9 cellular contexts compared by ENCODE assay signal in genomic region chr3:102673271-102674115, GRCh38.
A peak's percentile ranks its signal among the peaks of the same experiment; 100 is the strongest.
DNase-seq lines count a peak whose midpoint lies in the region; ATAC-seq, FAIRE-seq and TF ChIP-seq lines count a peak whose summit lies in the region.
"Had no signal": no experiment of that assay in that cellular context is flagged by ENCODE, and none has a peak within 500 bp of the region (broad histone marks: within the 10 kb centered on the region; RNA-seq: fewer than 3 reads in every experiment).

No MANE protein-coding gene starts in this region.

- no peaks in the 10 kb centered on the region for H3K23me2 ChIP-seq in H1 (ENCODE audit: low read depth, low read length)

- no peaks in the 10 kb centered on the region for H3K9me3 Mint-ChIP-seq in activated CD4-positive, alpha-beta memory T cell treated with anti-CD3 and anti-CD28 coated beads, Interleukin-2, amount 10 ng/mL, durations not matched to agents 7 days and 5 days
- no peaks in the 10 kb centered on the region for H3K9me3 Mint-ChIP-seq in mesothelial cell of epicardium
- H3K9me3 Mint-ChIP-seq: activated naive CD4-positive, alpha-beta T cell treated with anti-CD3 and anti-CD28 coated beads, Interleukin-2, amount 50 U/mL, for 72 hours had no signal

- ATAC-seq in GM19455 (IDR thresholded peaks at IDR 0.05; ENCODE audit: unreplicated experiment): peak; percentile 79

- no peak overlapping the region for H2BK20ac ChIP-seq in H1 (ENCODE audit: low read length)

- H3K4ac ChIP-seq in H1 (replicated peaks; ENCODE audit: insufficient read length, low read depth, low read length): no peak overlapping the region

- H3K4me3 Mint-ChIP-seq in activated CD4-positive, alpha-beta memory T cell treated with anti-CD3 and anti-CD28 coated beads, Interleukin-2, amount 10 ng/mL, durations not matched to agents 7 days and 5 days: no peak overlapping the region
- H3K4me3 Mint-ChIP-seq in mesothelial cell of epicardium: peak overlapping the region; percentile 66

- H3K36me3 ChIP-seq in H1 (ENCODE audit: control insufficient read depth in 2 of 4, insufficient read depth in 4 of 4, low read length in 3 of 4): no peaks in the 10 kb centered on the region

- no peaks in the 10 kb centered on the region for H3K4me1 Mint-ChIP-seq in activated CD4-positive, alpha-beta memory T cell treated with anti-CD3 and anti-CD28 coated beads, Interleukin-2, amount 10 ng/mL, durations not matched to agents 7 days and 5 days
- peaks cover 17% of the 10 kb centered on the region for H3K4me1 Mint-ChIP-seq in mesothelial cell of epicardium

- no peak overlapping the region for H3K23ac ChIP-seq in H1 (ENCODE audit: insufficient read length)

- TF ChIP-seq CTCF in H1 (IDR thresholded peaks at IDR 0.05; ENCODE audit: control extremely low read depth in 1 of 3, insufficient read depth in 1 of 3, low read depth in 1 of 3, low read length in 3 of 3): peak; percentile 69 to 76 (median 75)
- TF ChIP-seq CTCF in mesothelial cell of epicardium (IDR thresholded peaks at IDR 0.05; ENCODE audit: unreplicated experiment): peak; percentile 84

- no peaks in the 10 kb centered on the region for H3K9me3 ChIP-seq in H1 (ENCODE audit: insufficient read depth in 2 of 2, low read depth in 1 of 2, low read length in 1 of 2)

- no peak overlapping the region; a peak in 1 of 8 replicates for H3K4me3 ChIP-seq in H1 (ENCODE audit: extremely low read depth in 1 of 4, insufficient read depth in 2 of 4, low read depth in 3 of 4, low read length in 4 of 4)

- H3K27me3 Mint-ChIP-seq in activated CD4-positive, alpha-beta memory T cell treated with anti-CD3 and anti-CD28 coated beads, Interleukin-2, amount 10 ng/mL, durations not matched to agents 7 days and 5 days: no peaks in the 10 kb centered on the region
- peaks cover 10% of the 10 kb centered on the region for H3K27me3 Mint-ChIP-seq in mesothelial cell of epicardium (ENCODE audit: low read depth)

- H3K4me1 ChIP-seq in H1 (replicated peaks in 1 of 4; ENCODE audit: control insufficient read depth in 3 of 4, insufficient read depth in 4 of 4, low read length in 3 of 4): peaks cover 0 to 4% (median 2%) of the 10 kb centered on the region in 4 experiments; a peak in 4 of 7 replicates

- no peak overlapping the region; the same call in 1 of the 2 replicates for H2BK5ac ChIP-seq in H1 (ENCODE audit: low read depth, low read length)

- no peaks in the 10 kb centered on the region for H3K27me3 ChIP-seq in H1 (replicated peaks in 1 of 4; ENCODE audit: control insufficient read depth in 3 of 4, extremely low read depth in 1 of 4, insufficient read depth in 3 of 4, low read length in 3 of 4)

- TF ChIP-seq EP300 in H1 (IDR thresholded peaks at IDR 0.05; ENCODE audit: borderline replicate concordance in 1 of 2, low read depth in 2 of 2, low read length in 2 of 2): no peak

- no peak for TF ChIP-seq POLR2A in H1 (IDR thresholded peaks at IDR 0.05; ENCODE audit: control extremely low read depth in 1 of 2, low read depth in 2 of 2, low read length in 2 of 2)

- CTCF ChIA-PET in activated CD4-positive, alpha-beta memory T cell treated with anti-CD3 and anti-CD28 coated beads, Interleukin-2, amount 10 ng/mL, durations not matched to agents 7 days and 5 days (lab: Charles Lee): interaction anchor here (0.7 to 4.8 kb wide), 17 partner anchors 13 to 1583 kb away, joined by 3 to 20 read pairs (median 4); no protein-coding TSS in a partner anchor
- CTCF ChIA-PET in H1 (lab: Charles Lee; ENCODE audit: partially characterized antibody): interaction anchor here (0.6 to 5.8 kb wide), 37 partner anchors 9 to 853 kb away, joined by 3 to 78 read pairs (median 4); no protein-coding TSS in a partner anchor

- H2AK5ac ChIP-seq in H1 (ENCODE audit: low read depth, low read length): no peak overlapping the region

- H3K79me2 ChIP-seq in H1 (ENCODE audit: control insufficient read depth in 1 of 2, insufficient read depth in 2 of 2, low read length in 2 of 2): no peaks in the 10 kb centered on the region

- peak overlapping the region; percentile 60; the same call in 1 of the 2 replicates for H3K18ac ChIP-seq in H1 (ENCODE audit: extremely low read depth, low read length)

- H4K8ac ChIP-seq in H1 (ENCODE audit: extremely low read depth, insufficient read depth, low read length): no peak overlapping the region

- peak; percentile 94 for TF ChIP-seq RAD21 in H1 (IDR thresholded peaks at IDR 0.05 in 1 of 2, conservative IDR thresholded peaks at IDR 0.05 in 1 of 2; ENCODE audit: low read depth in 2 of 2, low read length in 2 of 2)

- peak overlapping the region; percentile 3 to 35; a peak in 2 of 4 replicates for H3K4me2 ChIP-seq in H1 (ENCODE audit: insufficient read depth in 1 of 2, low read depth in 2 of 2, low read length in 2 of 2)

- no peaks in the 10 kb centered on the region for H4K20me1 ChIP-seq in H1 (replicated peaks in 1 of 2; ENCODE audit: control insufficient read depth in 1 of 2, insufficient read depth in 2 of 2, low read length in 2 of 2)

- H3K36me3 Mint-ChIP-seq in activated CD4-positive, alpha-beta memory T cell treated with anti-CD3 and anti-CD28 coated beads, Interleukin-2, amount 10 ng/mL, durations not matched to agents 7 days and 5 days (ENCODE audit: low read depth): no peaks in the 10 kb centered on the region
- H3K36me3 Mint-ChIP-seq in mesothelial cell of epicardium: no peaks in the 10 kb centered on the region
- H3K36me3 Mint-ChIP-seq: activated naive CD4-positive, alpha-beta T cell treated with anti-CD3 and anti-CD28 coated beads, Interleukin-2, amount 50 U/mL, for 72 hours had no signal

- no peak overlapping the region for H2BK15ac ChIP-seq in H1 (ENCODE audit: low read length)

- WGBS in H1 (ENCODE audit: extremely low coverage in 1 of 2, insufficient coverage in 1 of 2, insufficient read length in 1 of 2, insufficient replicate concordance in 2 of 2, low coverage in 1 of 2, low lambda C conversion rate in 2 of 2, missing lambda C conversion rate in 1 of 2), 2 experiments: 37% methylated on average over 16 of the region's 16 CpGs; no CpG with 5 or more reads in 1 of the 2 experiments

- no peaks in the 10 kb centered on the region for H3K79me1 ChIP-seq in H1 (ENCODE audit: low read depth, low read length)

- H3K14ac ChIP-seq in H1 (ENCODE audit: insufficient read length): no peak overlapping the region

- no peak overlapping the region for H3K27ac Mint-ChIP-seq in activated CD4-positive, alpha-beta memory T cell treated with anti-CD3 and anti-CD28 coated beads, Interleukin-2, amount 10 ng/mL, durations not matched to agents 7 days and 5 days
- H3K27ac Mint-ChIP-seq in mesothelial cell of epicardium: no peak overlapping the region
- H3K27ac Mint-ChIP-seq: activated naive CD4-positive, alpha-beta T cell treated with anti-CD3 and anti-CD28 coated beads, Interleukin-2, amount 50 U/mL, for 72 hours had no signal

- peak overlapping the region; percentile 98 for H2AFZ ChIP-seq in H1 (ENCODE audit: low read length)

- DNase-seq in CMK (ENCODE audit: low read depth) (peak; percentile 3), HK-2 (ENCODE audit: unreplicated experiment) (peak; percentile 72), NCI-H69 (lab: John Stamatoyannopoulos, UW) (peak; percentile 60), H1 (ENCODE audit: low read depth in 1 of 2, low spot score in 2 of 2) (peak; percentile 38 to 87), mesothelial cell of epicardium (ENCODE audit: low spot score in 2 of 2, unreplicated experiment in 2 of 2) (peak; percentile 35 to 81)
- DNase-seq in activated CD4-positive, alpha-beta memory T cell treated with anti-CD3 and anti-CD28 coated beads, Interleukin-2, amount 10 ng/mL, durations not matched to agents 7 days and 5 days: peak; percentile 63
- DNase-seq in stimulated activated CD8-positive, alpha-beta memory T cell treated with anti-CD3 and anti-CD28 coated beads, Interleukin-7, amount 100 ng/mL, for 24 hours (ENCODE audit: low read depth): peak; percentile 26

- H4K5ac ChIP-seq in H1 (ENCODE audit: insufficient read length, low read depth, low read length): no peak overlapping the region

- H3K9ac ChIP-seq in H1 (replicated peaks in 1 of 4; ENCODE audit: extremely low read depth in 1 of 4, low read depth in 3 of 4, low read length in 3 of 4): no peak overlapping the region

- POLR2A ChIA-PET in activated CD4-positive, alpha-beta memory T cell treated with anti-CD3 and anti-CD28 coated beads, Interleukin-2, amount 10 ng/mL, durations not matched to agents 7 days and 5 days (lab: Charles Lee): no interaction called here
- POLR2A ChIA-PET in H1 (lab: Charles Lee; ENCODE audit: partially characterized antibody): no interaction called here

- H3K56ac ChIP-seq in H1 (replicated peaks; ENCODE audit: insufficient read length, low read depth, low read length): no peak overlapping the region

- H2BK120ac ChIP-seq in H1 (replicated peaks; ENCODE audit: low read depth, low read length): no peak overlapping the region

- H4K91ac ChIP-seq in H1 (replicated peaks; ENCODE audit: insufficient read length, low read length): no peak overlapping the region

- H2BK12ac ChIP-seq in H1 (ENCODE audit: low read depth, low read length): 0 out of 2 replicates have a peak overlapping the region, but pooled peaks have one; percentile 18

- H3K27ac ChIP-seq in H1 (ENCODE audit: low read depth, low read length): no peak overlapping the region

- peak; percentile 78 for FAIRE-seq in H1 (lab: Jason Lieb, UNC)

TF ChIP-seq in H1, 55 proteins besides CTCF, POLR2A, EP300 and RAD21:
- TF ChIP-seq CREB1 (IDR thresholded peaks at IDR 0.05) (0 out of 2 replicates have a peak, but pooled peaks have one; percentile 19), PHF8 (conservative IDR thresholded peaks at IDR 0.05; ENCODE audit: low read depth, low read length) (no peak)

Comparison
In these comparisons a context has a peak if more than half of its experiments do, and no peak if none do; other contexts are left out.
1. DNase-seq: peak in every context shown above with its lines; median percentile 72 in HK-2; 63 in activated CD4-positive, alpha-beta memory T cell treated with anti-CD3 and anti-CD28 coated beads, Interleukin-2, amount 10 ng/mL, durations not matched to agents 7 days and 5 days; 62 in H1; 60 in NCI-H69; 58 in mesothelial cell of epicardium; 26 in stimulated activated CD8-positive, alpha-beta memory T cell treated with anti-CD3 and anti-CD28 coated beads, Interleukin-7, amount 100 ng/mL, for 24 hours; 3 in CMK.